1 cellular context compared by ENCODE assay signal in genomic region chr18:49944681-49945080, GRCh38.
TF ChIP-seq lines count a peak whose summit lies in the region.

No MANE protein-coding gene starts in this region.

TF ChIP-seq in GM23338, 12 proteins besides CTCF, POLR2A, EP300 and RAD21 (continued from another document):
- TF ChIP-seq POLR2AphosphoS5 (IDR thresholded peaks at IDR 0.05; ENCODE audit: low read depth) (no peak), NANOG (IDR thresholded peaks at IDR 0.05; ENCODE audit: borderline replicate concordance) (no peak), CREB1 (CRISPR knock-in tag; IDR thresholded peaks at IDR 0.05; ENCODE audit: low read depth) (no peak), STAT1 (IDR thresholded peaks at IDR 0.05; ENCODE audit: unreplicated experiment) (no peak), EZH2phosphoT487 (IDR thresholded peaks at IDR 0.05; ENCODE audit: unreplicated experiment) (no peak)
- TF ChIP-seq, protein P1, sequence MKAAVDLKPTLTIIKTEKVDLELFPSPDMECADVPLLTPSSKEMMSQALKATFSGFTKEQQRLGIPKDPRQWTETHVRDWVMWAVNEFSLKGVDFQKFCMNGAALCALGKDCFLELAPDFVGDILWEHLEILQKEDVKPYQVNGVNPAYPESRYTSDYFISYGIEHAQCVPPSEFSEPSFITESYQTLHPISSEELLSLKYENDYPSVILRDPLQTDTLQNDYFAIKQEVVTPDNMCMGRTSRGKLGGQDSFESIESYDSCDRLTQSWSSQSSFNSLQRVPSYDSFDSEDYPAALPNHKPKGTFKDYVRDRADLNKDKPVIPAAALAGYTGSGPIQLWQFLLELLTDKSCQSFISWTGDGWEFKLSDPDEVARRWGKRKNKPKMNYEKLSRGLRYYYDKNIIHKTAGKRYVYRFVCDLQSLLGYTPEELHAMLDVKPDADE (IDR thresholded peaks at IDR 0.05): no peak
- TF ChIP-seq, protein P2, sequence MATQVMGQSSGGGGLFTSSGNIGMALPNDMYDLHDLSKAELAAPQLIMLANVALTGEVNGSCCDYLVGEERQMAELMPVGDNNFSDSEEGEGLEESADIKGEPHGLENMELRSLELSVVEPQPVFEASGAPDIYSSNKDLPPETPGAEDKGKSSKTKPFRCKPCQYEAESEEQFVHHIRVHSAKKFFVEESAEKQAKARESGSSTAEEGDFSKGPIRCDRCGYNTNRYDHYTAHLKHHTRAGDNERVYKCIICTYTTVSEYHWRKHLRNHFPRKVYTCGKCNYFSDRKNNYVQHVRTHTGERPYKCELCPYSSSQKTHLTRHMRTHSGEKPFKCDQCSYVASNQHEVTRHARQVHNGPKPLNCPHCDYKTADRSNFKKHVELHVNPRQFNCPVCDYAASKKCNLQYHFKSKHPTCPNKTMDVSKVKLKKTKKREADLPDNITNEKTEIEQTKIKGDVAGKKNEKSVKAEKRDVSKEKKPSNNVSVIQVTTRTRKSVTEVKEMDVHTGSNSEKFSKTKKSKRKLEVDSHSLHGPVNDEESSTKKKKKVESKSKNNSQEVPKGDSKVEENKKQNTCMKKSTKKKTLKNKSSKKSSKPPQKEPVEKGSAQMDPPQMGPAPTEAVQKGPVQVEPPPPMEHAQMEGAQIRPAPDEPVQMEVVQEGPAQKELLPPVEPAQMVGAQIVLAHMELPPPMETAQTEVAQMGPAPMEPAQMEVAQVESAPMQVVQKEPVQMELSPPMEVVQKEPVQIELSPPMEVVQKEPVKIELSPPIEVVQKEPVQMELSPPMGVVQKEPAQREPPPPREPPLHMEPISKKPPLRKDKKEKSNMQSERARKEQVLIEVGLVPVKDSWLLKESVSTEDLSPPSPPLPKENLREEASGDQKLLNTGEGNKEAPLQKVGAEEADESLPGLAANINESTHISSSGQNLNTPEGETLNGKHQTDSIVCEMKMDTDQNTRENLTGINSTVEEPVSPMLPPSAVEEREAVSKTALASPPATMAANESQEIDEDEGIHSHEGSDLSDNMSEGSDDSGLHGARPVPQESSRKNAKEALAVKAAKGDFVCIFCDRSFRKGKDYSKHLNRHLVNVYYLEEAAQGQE (IDR thresholded peaks at IDR 0.05; ENCODE audit: unreplicated experiment): no peak
